In the genomic region with DNA sequence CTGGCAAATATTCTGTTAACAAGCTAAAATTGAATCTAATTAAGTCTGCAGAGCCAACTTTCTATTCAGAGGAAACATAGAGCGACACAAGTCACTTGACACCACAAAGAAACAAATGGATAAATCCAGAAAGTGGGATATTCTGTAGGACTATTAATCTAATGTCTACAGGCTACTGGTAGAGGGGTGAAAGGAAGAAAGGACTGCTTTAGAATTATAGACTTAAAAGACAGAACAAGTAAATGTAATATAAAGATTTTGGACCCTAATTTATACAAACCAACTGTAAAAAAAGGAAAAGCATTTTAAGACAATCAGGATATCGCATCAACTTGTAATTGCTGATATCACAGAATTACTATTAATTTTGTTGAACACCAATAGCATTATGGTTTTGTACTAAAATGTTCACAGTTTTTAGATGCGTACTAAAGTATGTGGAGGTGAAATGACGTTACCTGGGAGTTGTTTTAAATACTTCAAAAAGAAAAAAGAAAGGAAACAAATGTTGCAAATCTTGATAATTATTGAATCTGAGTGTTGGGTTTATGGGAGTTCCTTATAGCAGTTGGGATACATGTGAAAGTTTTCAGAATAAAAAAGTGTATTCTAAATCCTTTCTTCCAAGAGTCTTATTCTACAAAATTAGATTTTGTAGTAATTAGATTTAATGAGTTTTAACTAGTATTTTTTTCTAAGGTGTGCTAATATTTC, we compare ENCODE assay signal across 1 cellular context.
TF ChIP-seq lines count a peak whose summit lies in the region.

No MANE protein-coding gene starts in this region.

TF ChIP-seq in HepG2, 621 proteins besides CTCF, POLR2A, EP300 and RAD21 (continued from another document):
- TF ChIP-seq, protein P1, sequence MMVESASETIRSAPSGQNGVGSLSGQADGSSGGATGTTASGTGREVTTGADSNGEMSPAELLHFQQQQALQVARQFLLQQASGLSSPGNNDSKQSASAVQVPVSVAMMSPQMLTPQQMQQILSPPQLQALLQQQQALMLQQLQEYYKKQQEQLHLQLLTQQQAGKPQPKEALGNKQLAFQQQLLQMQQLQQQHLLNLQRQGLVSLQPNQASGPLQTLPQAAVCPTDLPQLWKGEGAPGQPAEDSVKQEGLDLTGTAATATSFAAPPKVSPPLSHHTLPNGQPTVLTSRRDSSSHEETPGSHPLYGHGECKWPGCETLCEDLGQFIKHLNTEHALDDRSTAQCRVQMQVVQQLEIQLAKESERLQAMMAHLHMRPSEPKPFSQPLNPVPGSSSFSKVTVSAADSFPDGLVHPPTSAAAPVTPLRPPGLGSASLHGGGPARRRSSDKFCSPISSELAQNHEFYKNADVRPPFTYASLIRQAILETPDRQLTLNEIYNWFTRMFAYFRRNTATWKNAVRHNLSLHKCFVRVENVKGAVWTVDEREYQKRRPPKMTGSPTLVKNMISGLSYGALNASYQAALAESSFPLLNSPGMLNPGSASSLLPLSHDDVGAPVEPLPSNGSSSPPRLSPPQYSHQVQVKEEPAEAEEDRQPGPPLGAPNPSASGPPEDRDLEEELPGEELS (CRISPR knock-in tag; IDR thresholded peaks at IDR 0.05): no peak
- TF ChIP-seq, protein P2, sequence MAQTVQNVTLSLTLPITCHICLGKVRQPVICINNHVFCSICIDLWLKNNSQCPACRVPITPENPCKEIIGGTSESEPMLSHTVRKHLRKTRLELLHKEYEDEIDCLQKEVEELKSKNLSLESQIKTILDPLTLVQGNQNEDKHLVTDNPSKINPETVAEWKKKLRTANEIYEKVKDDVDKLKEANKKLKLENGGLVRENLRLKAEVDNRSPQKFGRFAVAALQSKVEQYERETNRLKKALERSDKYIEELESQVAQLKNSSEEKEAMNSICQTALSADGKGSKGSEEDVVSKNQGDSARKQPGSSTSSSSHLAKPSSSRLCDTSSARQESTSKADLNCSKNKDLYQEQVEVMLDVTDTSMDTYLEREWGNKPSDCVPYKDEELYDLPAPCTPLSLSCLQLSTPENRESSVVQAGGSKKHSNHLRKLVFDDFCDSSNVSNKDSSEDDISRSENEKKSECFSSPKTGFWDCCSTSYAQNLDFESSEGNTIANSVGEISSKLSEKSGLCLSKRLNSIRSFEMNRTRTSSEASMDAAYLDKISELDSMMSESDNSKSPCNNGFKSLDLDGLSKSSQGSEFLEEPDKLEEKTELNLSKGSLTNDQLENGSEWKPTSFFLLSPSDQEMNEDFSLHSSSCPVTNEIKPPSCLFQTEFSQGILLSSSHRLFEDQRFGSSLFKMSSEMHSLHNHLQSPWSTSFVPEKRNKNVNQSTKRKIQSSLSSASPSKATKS (CRISPR knock-in tag; IDR thresholded peaks at IDR 0.05): no peak
- 0 out of 4 replicates have a peak, but pooled peaks have one; percentile 7 to 39 for TF ChIP-seq MAFK (conservative IDR thresholded peaks at IDR 0.05 in 1 of 2, IDR thresholded peaks at IDR 0.05 in 1 of 2; ENCODE audit: low read length in 2 of 2)
- TF ChIP-seq, protein P3, sequence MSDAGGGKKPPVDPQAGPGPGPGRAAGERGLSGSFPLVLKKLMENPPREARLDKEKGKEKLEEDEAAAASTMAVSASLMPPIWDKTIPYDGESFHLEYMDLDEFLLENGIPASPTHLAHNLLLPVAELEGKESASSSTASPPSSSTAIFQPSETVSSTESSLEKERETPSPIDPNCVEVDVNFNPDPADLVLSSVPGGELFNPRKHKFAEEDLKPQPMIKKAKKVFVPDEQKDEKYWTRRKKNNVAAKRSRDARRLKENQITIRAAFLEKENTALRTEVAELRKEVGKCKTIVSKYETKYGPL (CRISPR knock-in tag; IDR thresholded peaks at IDR 0.05): no peak
- no peak for TF ChIP-seq KLF16 (CRISPR knock-in tag; IDR thresholded peaks at IDR 0.05)
- TF ChIP-seq ZFYVE20 (CRISPR knock-in tag; IDR thresholded peaks at IDR 0.05; ENCODE audit: borderline replicate concordance, low read depth): no peak
- TF ChIP-seq, protein P4, sequence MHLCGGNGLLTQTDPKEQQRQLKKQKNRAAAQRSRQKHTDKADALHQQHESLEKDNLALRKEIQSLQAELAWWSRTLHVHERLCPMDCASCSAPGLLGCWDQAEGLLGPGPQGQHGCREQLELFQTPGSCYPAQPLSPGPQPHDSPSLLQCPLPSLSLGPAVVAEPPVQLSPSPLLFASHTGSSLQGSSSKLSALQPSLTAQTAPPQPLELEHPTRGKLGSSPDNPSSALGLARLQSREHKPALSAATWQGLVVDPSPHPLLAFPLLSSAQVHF (CRISPR knock-in tag; IDR thresholded peaks at IDR 0.05): no peak
- peak; percentile 42; the same call in 1 of the 2 replicates for TF ChIP-seq MAFF (IDR thresholded peaks at IDR 0.05; ENCODE audit: low read depth, low read length)
- TF ChIP-seq ZNF562 (CRISPR knock-in tag; IDR thresholded peaks at IDR 0.05; ENCODE audit: borderline replicate concordance): no peak
